Comparison of ENCODE assay signal across 9 cellular contexts in genomic region chr14:24197066-24197465, GRCh38. TPM values are rescaled to one million over a fixed set of nuclear protein-coding genes. Genes with fewer than 3 reads are reported as not detected.
DNase-seq lines count a peak whose midpoint lies in the region; ATAC-seq, FAIRE-seq and TF ChIP-seq lines count a peak whose summit lies in the region.
"Had no signal": no experiment of that assay in that cellular context is flagged by ENCODE, and none has a peak within 500 bp of the region (broad histone marks: within the 10 kb centered on the region; RNA-seq: fewer than 3 reads in every experiment).

No MANE protein-coding gene starts in this region.

- CTCF ChIA-PET in activated CD4-positive, alpha-beta T cell treated with anti-CD3 and anti-CD28 coated beads, Interleukin-2, amount 10 ng/mL, durations not matched to agents 7 days and 5 days (lab: Charles Lee) = interaction anchor here (0.8 to 2.3 kb wide), 4 partner anchors 9 to 234 kb away, joined by 3 to 5 read pairs (median 4); partner anchors contain the start of gene TINF2

- no peak for TF ChIP-seq POLR2A in GM12892 (IDR thresholded peaks at IDR 0.05; ENCODE audit: low read depth, low read length)

- no peak for FAIRE-seq in GM12892 (lab: Jason Lieb, UNC)
- FAIRE-seq: small intestine had no signal

- peaks cover 41% of the 10 kb centered on the region for H3K36me3 ChIP-seq in OCI-LY1 (ENCODE audit: insufficient read depth, low read length)
- H3K36me3 ChIP-seq in parathyroid adenoma (ENCODE audit: control insufficient read depth, insufficient read depth, low read length) = no peaks in the 10 kb centered on the region

- H3K9ac ChIP-seq in OCI-LY1 (ENCODE audit: low read length) (peak overlapping the region; percentile 96), parathyroid adenoma (no peak overlapping the region)

- H3K27ac Mint-ChIP-seq in activated CD4-positive, alpha-beta T cell treated with anti-CD3 and anti-CD28 coated beads, Interleukin-2, amount 10 ng/mL, durations not matched to agents 7 days and 5 days = peak overlapping the region; percentile 66
- H3K27ac Mint-ChIP-seq in effector memory CD8-positive, alpha-beta T cell = peak overlapping the region; percentile 99 to 100

- H3K9me3 ChIP-seq in OCI-LY1 (ENCODE audit: low read length) = peaks cover 5% of the 10 kb centered on the region; the same call in 1 of the 2 replicates
- H3K9me3 ChIP-seq in parathyroid adenoma (ENCODE audit: control insufficient read depth, low read length) = no peaks in the 10 kb centered on the region

- no peak for TF ChIP-seq CTCF in OCI-LY1 (IDR thresholded peaks at IDR 0.05; ENCODE audit: low read length)
- no peak for TF ChIP-seq CTCF in parathyroid adenoma (IDR thresholded peaks at IDR 0.05)

- no peaks in the 10 kb centered on the region for H3K9me2 ChIP-seq in OCI-LY1 (ENCODE audit: low read depth, low read length)

- H3K36me3 Mint-ChIP-seq in activated CD4-positive, alpha-beta T cell treated with anti-CD3 and anti-CD28 coated beads, Interleukin-2, amount 10 ng/mL, durations not matched to agents 7 days and 5 days (ENCODE audit: low read depth) = peaks cover 57% of the 10 kb centered on the region
- H3K36me3 Mint-ChIP-seq in effector memory CD8-positive, alpha-beta T cell (ENCODE audit: insufficient read depth) = peaks cover 50% of the 10 kb centered on the region

- no peaks in the 10 kb centered on the region for H3F3A ChIP-seq in OCI-LY1 (ENCODE audit: insufficient read depth, low read length)

- H2AFZ ChIP-seq in OCI-LY1 (ENCODE audit: low read length) (no peak overlapping the region), parathyroid adenoma (no peak overlapping the region)

- no peak for DNase-seq in activated CD4-positive, alpha-beta T cell treated with anti-CD3 and anti-CD28 coated beads, Interleukin-2, amount 10 ng/mL, durations not matched to agents 7 days and 5 days
- DNase-seq in activated CD4-positive, alpha-beta T cell treated with anti-CD3 and anti-CD28 coated beads, Interleukin-2, amount 50 U/mL, for 4 hours = no peak
- DNase-seq in effector memory CD8-positive, alpha-beta T cell = no peak
- DNase-seq in GM12892 (ENCODE audit: insufficient read length) (no peak), NCI-H1105 (lab: John Stamatoyannopoulos, UW) (no peak), COLO829 (ENCODE audit: low spot score) (no peak)

- H3K4me2 ChIP-seq in OCI-LY1 (ENCODE audit: low read length) (peak overlapping the region; percentile 97), parathyroid adenoma (ENCODE audit: low read length) (peak overlapping the region; percentile 44)

- H3K27me3 Mint-ChIP-seq in activated CD4-positive, alpha-beta T cell treated with anti-CD3 and anti-CD28 coated beads, Interleukin-2, amount 10 ng/mL, durations not matched to agents 7 days and 5 days = no peaks in the 10 kb centered on the region
- H3K27me3 Mint-ChIP-seq in effector memory CD8-positive, alpha-beta T cell = no peaks in the 10 kb centered on the region

- POLR2A ChIA-PET in activated CD4-positive, alpha-beta T cell treated with anti-CD3 and anti-CD28 coated beads, Interleukin-2, amount 10 ng/mL, durations not matched to agents 7 days and 5 days (lab: Charles Lee) = no interaction called here

- H3K27ac ChIP-seq in OCI-LY1 (ENCODE audit: low read depth, low read length, poor library complexity, severe bottlenecking) = peak overlapping the region; percentile 92
- H3K27ac ChIP-seq in parathyroid adenoma = no peak overlapping the region

- no peaks in the 10 kb centered on the region for H4K20me1 ChIP-seq in OCI-LY1 (ENCODE audit: insufficient read depth, low read length)

- H3K4me3 ChIP-seq in OCI-LY1 (ENCODE audit: low read depth, low read length, poor library complexity, severe bottlenecking) (peak overlapping the region; percentile 89), parathyroid adenoma (ENCODE audit: low read depth, low read length) (no peak overlapping the region)

- peak overlapping the region; percentile 98 for H3K4me3 Mint-ChIP-seq in activated CD4-positive, alpha-beta T cell treated with anti-CD3 and anti-CD28 coated beads, Interleukin-2, amount 10 ng/mL, durations not matched to agents 7 days and 5 days
- H3K4me3 Mint-ChIP-seq in effector memory CD8-positive, alpha-beta T cell = peak overlapping the region; percentile 92 to 93

- H3K4me1 ChIP-seq in OCI-LY1 (ENCODE audit: insufficient read depth, low read length, severe bottlenecking) (peaks cover 29% of the 10 kb centered on the region), parathyroid adenoma (peaks cover 9% of the 10 kb centered on the region)

- H3K9me3 Mint-ChIP-seq in activated CD4-positive, alpha-beta T cell treated with anti-CD3 and anti-CD28 coated beads, Interleukin-2, amount 10 ng/mL, durations not matched to agents 7 days and 5 days = peaks cover 1% of the 10 kb centered on the region
- H3K9me3 Mint-ChIP-seq in effector memory CD8-positive, alpha-beta T cell = no peaks in the 10 kb centered on the region

- H3K79me2 ChIP-seq in OCI-LY1 (ENCODE audit: insufficient read depth, low read length) (no peaks in the 10 kb centered on the region), parathyroid adenoma (peaks cover 27% of the 10 kb centered on the region)

- ATAC-seq in effector memory CD8-positive, alpha-beta T cell (replicated peaks) = no peak

- no peaks in the 10 kb centered on the region for H3K27me3 ChIP-seq in OCI-LY1 (ENCODE audit: insufficient read depth, low read length)
- no peaks in the 10 kb centered on the region for H3K27me3 ChIP-seq in parathyroid adenoma (ENCODE audit: control insufficient read depth, insufficient read depth, low read length)

- peaks cover 50% of the 10 kb centered on the region for H3K4me1 Mint-ChIP-seq in activated CD4-positive, alpha-beta T cell treated with anti-CD3 and anti-CD28 coated beads, Interleukin-2, amount 10 ng/mL, durations not matched to agents 7 days and 5 days
- peaks cover 30 to 36% of the 10 kb centered on the region in 2 donors for H3K4me1 Mint-ChIP-seq in effector memory CD8-positive, alpha-beta T cell (ENCODE audit: low read depth in 2 of 2)

RNA-seq across cellular contexts. Expression of gene TM9SF1, which starts 1.8 kb away (rescaled TPM):
- 10 to 100 TPM; 28.6 to 33.2 TPM for total RNA-seq in activated CD4-positive, alpha-beta T cell treated with anti-CD3 and anti-CD28 coated beads, Interleukin-2, amount 10 ng/mL, durations not matched to agents 7 days and 5 days
- 7.8 TPM for polyA plus RNA-seq in GM12892 (2012; ENCODE audit: missing spikeins)

RNA-seq across cellular contexts. Expression of gene TSSK4, which starts 8.4 kb away (rescaled TPM):
- total RNA-seq in activated CD4-positive, alpha-beta T cell treated with anti-CD3 and anti-CD28 coated beads, Interleukin-2, amount 10 ng/mL, durations not matched to agents 7 days and 5 days = under 1 TPM; 0.52 to 0.60 TPM
- 3.8 TPM for polyA plus RNA-seq in GM12892 (2012; ENCODE audit: missing spikeins)

RNA-seq across cellular contexts. Expression of gene IPO4, which starts 8.4 kb away (rescaled TPM):
- 10 to 100 TPM; 45.3 to 48.7 TPM for total RNA-seq in activated CD4-positive, alpha-beta T cell treated with anti-CD3 and anti-CD28 coated beads, Interleukin-2, amount 10 ng/mL, durations not matched to agents 7 days and 5 days
- polyA plus RNA-seq in GM12892 (2012; ENCODE audit: missing spikeins) = 21.0 TPM

RNA-seq across cellular contexts. Expression of gene CHMP4A, which starts 16.2 kb away (rescaled TPM):
- 10 to 100 TPM; 79.8 to 93.2 TPM for total RNA-seq in activated CD4-positive, alpha-beta T cell treated with anti-CD3 and anti-CD28 coated beads, Interleukin-2, amount 10 ng/mL, durations not matched to agents 7 days and 5 days
- polyA plus RNA-seq in GM12892 (2012; ENCODE audit: missing spikeins) = 101 TPM

RNA-seq across cellular contexts. Expression of gene MDP1, which starts 18.8 kb away (rescaled TPM):
- 10 to 100 TPM; 10.1 to 10.7 TPM for total RNA-seq in activated CD4-positive, alpha-beta T cell treated with anti-CD3 and anti-CD28 coated beads, Interleukin-2, amount 10 ng/mL, durations not matched to agents 7 days and 5 days
- 16.0 TPM for polyA plus RNA-seq in GM12892 (2012; ENCODE audit: missing spikeins)
